11 cellular contexts compared by ENCODE assay signal in genomic region chr6:150579611-150580010, GRCh38.
"Had no signal": no experiment of that assay in that cellular context is flagged by ENCODE, and none has a peak within 500 bp of the region (broad histone marks: within the 10 kb centered on the region; RNA-seq: fewer than 3 reads in every experiment).

No MANE protein-coding gene starts in this region.

- ATAC-seq: mucosa of descending colon; stimulated activated naive CD8-positive, alpha-beta T cell treated with anti-CD3 and anti-CD28 coated beads, Interleukin-15, amount 100 ng/mL, for 72 hours; T-helper 17 cell had no signal

- DNase-seq: activated CD4-positive, CD25-positive, alpha-beta regulatory T cell; activated effector memory CD4-positive, alpha-beta T cell treated with Interleukin-2 at 50 U/mL for 16 hours; activated T-cell treated with anti-CD3 and anti-CD28 coated beads, Interleukin-2, amount 50 U/mL, for 1 hour; colonic mucosa; effector CD8-positive, alpha-beta T cell; mucosa of descending colon; stimulated activated CD4-positive, alpha-beta T cell treated with anti-CD3 and anti-CD28 coated beads, Interleukin-4, amount 100 ng/mL, for 4 hours; stimulated activated naive CD8-positive, alpha-beta T cell treated with anti-CD3 and anti-CD28 coated beads, Interleukin-15, amount 100 ng/mL, for 72 hours; T-helper 17 cell had no signal

- H3K9me3 ChIP-seq: colonic mucosa, mucosa of descending colon, vagina had no signal

- H3K4me1 ChIP-seq: colonic mucosa had no signal

- H3K4me3 ChIP-seq: colonic mucosa, mucosa of descending colon, skin epidermis, vagina had no signal

- H3K36me3 ChIP-seq: colonic mucosa, vagina had no signal

- H3K27ac ChIP-seq: colonic mucosa, skin epidermis, vagina had no signal

- H3K27me3 ChIP-seq: colonic mucosa, vagina had no signal
